Comparison of ENCODE assay signal across 8 cellular contexts in genomic region chr9:124855944-124856773, GRCh38.
DNase-seq lines count a peak whose midpoint lies in the region; ATAC-seq and FAIRE-seq lines count a peak whose summit lies in the region.

No MANE protein-coding gene starts in this region.

- FAIRE-seq in urothelium cell line (lab: Jason Lieb, UNC): no peak

- ATAC-seq in GM21619 (IDR thresholded peaks at IDR 0.05; ENCODE audit: unreplicated experiment): no peak

- DNase-seq in stimulated activated CD4-positive, alpha-beta T cell treated with anti-CD3 and anti-CD28 coated beads, Interleukin-15, amount 100 ng/mL, for 24 hours: peak; percentile 65
- no peak for DNase-seq in stimulated activated CD4-positive, alpha-beta T cell treated with anti-CD3 and anti-CD28 coated beads, Interleukin-4, amount 100 ng/mL, for 4 hours
- DNase-seq in NCI-H69 (lab: John Stamatoyannopoulos, UW) (peak; percentile 57), ecto neural progenitor cell (ENCODE audit: low spot score) (peak; percentile 69), urothelium cell line (ENCODE audit: low spot score) (peak; percentile 30), NCI-H2171 (lab: John Stamatoyannopoulos, UW) (no peak), medulla oblongata (ENCODE audit: extremely low spot score) (no peak)

Comparison
In these comparisons a context has a peak if more than half of its experiments do, and no peak if none do; other contexts are left out.
1. DNase-seq: peak in stimulated activated CD4-positive, alpha-beta T cell treated with anti-CD3 and anti-CD28 coated beads, Interleukin-15, amount 100 ng/mL, for 24 hours (single experiment), NCI-H69 (single experiment), ecto neural progenitor cell (single experiment) and urothelium cell line (single experiment); none in stimulated activated CD4-positive, alpha-beta T cell treated with anti-CD3 and anti-CD28 coated beads, Interleukin-4, amount 100 ng/mL, for 4 hours (0 of 2), NCI-H2171 (single experiment) and medulla oblongata (single experiment).